21 cellular contexts compared by ENCODE assay signal in the genomic region with DNA sequence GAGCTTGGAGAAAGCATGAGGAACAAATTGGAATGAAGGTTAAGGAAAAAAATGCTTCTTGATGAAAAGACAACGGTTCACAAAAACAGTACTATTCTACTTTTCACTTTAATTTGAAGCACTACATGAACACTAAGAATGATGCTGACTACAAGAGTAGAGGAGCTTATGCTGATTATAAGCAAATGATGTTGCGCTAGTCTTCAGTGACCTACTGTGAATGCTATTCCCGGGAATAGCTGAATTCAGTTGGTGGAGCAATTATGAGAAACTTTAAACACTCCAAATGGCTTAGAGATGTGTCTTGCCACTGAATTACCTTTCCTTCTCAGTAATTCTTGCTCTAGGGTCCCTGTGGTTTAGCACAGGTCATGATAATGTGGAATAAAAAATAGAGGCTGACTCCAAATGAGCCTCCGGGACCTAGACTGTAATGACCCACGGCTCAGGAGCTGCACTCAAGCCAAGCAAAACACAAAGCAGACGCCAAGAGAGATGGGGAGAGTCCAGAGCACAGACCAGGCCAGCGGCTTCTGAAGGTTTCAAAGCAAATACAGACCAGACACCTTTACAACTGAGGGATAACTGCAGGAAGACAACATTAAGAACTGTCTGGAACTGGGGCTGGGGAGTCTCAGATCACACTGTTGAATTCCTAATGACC.
"Had no signal": no experiment of that assay in that cellular context is flagged by ENCODE, and none has a peak within 500 bp of the region (broad histone marks: within the 10 kb centered on the region; RNA-seq: fewer than 3 reads in every experiment).

No MANE protein-coding gene starts in this region.

- H3K9me3 Mint-ChIP-seq: activated naive CD4-positive, alpha-beta T cell treated with anti-CD3 and anti-CD28 coated beads for 36 hours; activated naive CD8-positive, alpha-beta T cell treated with anti-CD3 and anti-CD28 coated beads, Interleukin-2, amount 50 U/mL, for 24 hours; activated T-helper 2 cell treated with anti-CD3 and anti-CD28 coated beads, Interferon-gamma antibody, Interleukin-2, Interleukin-4, amounts not matched to agents 10 μg/mL and 5 μg/mL and 100 μg/mL, durations not matched to agents 14 hours and 24 hours and 36 hours; naive B cell had no signal

- H3K4me3 Mint-ChIP-seq: activated naive CD4-positive, alpha-beta T cell treated with anti-CD3 and anti-CD28 coated beads for 36 hours; activated naive CD8-positive, alpha-beta T cell treated with anti-CD3 and anti-CD28 coated beads, Interleukin-2, amount 50 U/mL, for 24 hours; naive B cell had no signal

- H3K4me3 ChIP-seq: ascending aorta, esophagus squamous epithelium, pancreas, SK-N-MC, tibial nerve had no signal

- H3K27ac Mint-ChIP-seq: activated naive CD4-positive, alpha-beta T cell treated with anti-CD3 and anti-CD28 coated beads for 36 hours; activated naive CD8-positive, alpha-beta T cell treated with anti-CD3 and anti-CD28 coated beads, Interleukin-2, amount 50 U/mL, for 24 hours; activated T-helper 2 cell treated with anti-CD3 and anti-CD28 coated beads, Interferon-gamma antibody, Interleukin-2, Interleukin-4, amounts not matched to agents 10 μg/mL and 5 μg/mL and 100 μg/mL, durations not matched to agents 14 hours and 24 hours and 36 hours had no signal

- H3K27me3 ChIP-seq: ascending aorta, esophagus squamous epithelium, pancreas, tibial nerve had no signal

- H3K27ac ChIP-seq: ascending aorta, esophagus squamous epithelium, pancreas, SK-N-MC had no signal

- H3K4me1 ChIP-seq: esophagus squamous epithelium, pancreas had no signal

- H3K9me3 ChIP-seq: ascending aorta, esophagus squamous epithelium, pancreas, tibial nerve had no signal

- H3K27me3 Mint-ChIP-seq: activated naive CD8-positive, alpha-beta T cell treated with anti-CD3 and anti-CD28 coated beads, Interleukin-2, amount 50 U/mL, for 24 hours; naive B cell had no signal

- H3K4me1 Mint-ChIP-seq: naive B cell had no signal

- FAIRE-seq: endothelial cell of umbilical vein, frontal cortex, pancreas had no signal

- ATAC-seq: activated naive CD8-positive, alpha-beta T cell treated with anti-CD3 and anti-CD28 coated beads, Interleukin-2, amount 50 U/mL, for 24 hours; pancreas had no signal

- DNase-seq: activated CD4-positive, alpha-beta T cell treated with anti-CD3 and anti-CD28 coated beads for 1 hour; activated CD4-positive, alpha-beta T cell treated with anti-CD3 and anti-CD28 coated beads, Interleukin-2, amount 50 U/mL, for 4 hours; activated naive CD4-positive, alpha-beta T cell treated with anti-CD3 and anti-CD28 coated beads for 36 hours; activated naive CD8-positive, alpha-beta T cell treated with anti-CD3 and anti-CD28 coated beads, Interleukin-2, amount 50 U/mL, for 24 hours; central memory CD4-positive, alpha-beta T cell; effector CD8-positive, alpha-beta T cell; esophagus squamous epithelium; head of caudate nucleus; left cardiac atrium; naive B cell; pancreas; stimulated activated CD4-positive, alpha-beta T cell treated with anti-CD3 and anti-CD28 coated beads, Interleukin-2, amount 100 ng/mL, for 48 hours; stimulated activated naive CD4-positive, alpha-beta T cell; substantia nigra; T-helper 9 cell had no signal
